In the genomic region with DNA sequence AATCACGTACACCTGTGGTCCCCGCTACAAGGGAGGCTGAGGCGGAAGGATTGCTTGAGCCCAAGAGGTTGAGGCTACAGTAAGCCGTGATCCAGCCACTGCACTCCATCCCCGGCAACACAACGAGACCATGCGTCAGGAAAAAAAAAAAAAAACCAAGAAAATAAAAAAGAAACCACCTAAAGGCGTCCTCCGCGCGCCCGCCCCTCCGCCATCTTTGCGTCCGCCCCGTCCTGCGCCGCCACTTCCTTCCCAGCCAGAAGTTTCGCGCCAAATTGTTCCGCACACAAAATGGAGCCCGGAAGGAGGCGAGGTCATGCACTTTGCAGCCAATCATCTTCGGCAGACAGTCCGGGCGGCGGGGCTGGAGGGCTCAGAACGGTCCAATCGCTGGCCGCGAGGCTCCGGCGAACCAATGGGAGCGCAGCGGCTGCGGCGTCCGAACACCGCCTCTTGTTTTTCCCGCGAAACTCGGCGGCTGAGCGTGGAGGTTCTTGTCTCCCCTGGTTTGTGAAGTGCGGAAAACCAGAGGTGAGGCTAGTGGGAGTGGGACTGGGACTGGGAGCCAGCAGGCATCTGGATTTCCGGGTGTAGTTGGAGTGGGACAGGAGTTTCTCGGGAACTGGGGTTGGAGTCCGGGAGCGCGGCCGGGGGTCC, we compare ENCODE assay signal across 8 cellular contexts. TPM values are rescaled to one million over a fixed set of nuclear protein-coding genes. Genes with fewer than 3 reads are reported as not detected.
A peak's percentile ranks its signal among the peaks of the same experiment; 100 is the strongest.
DNase-seq lines count a peak whose midpoint lies in the region; ATAC-seq and TF ChIP-seq lines count a peak whose summit lies in the region.

A gene (plus strand): TSS at position 463 of the 657 bp plus-strand sequence. CDS start 299 bp downstream, outside the sequence.

- H3K36me3 ChIP-seq in adrenal gland (replicated peaks in 1 of 2) (no peaks in the 10 kb centered on the region), heart right ventricle (peaks cover 0 to 33% (median 6%) of the 10 kb centered on the region in 9 donors), upper lobe of right lung (peaks cover 4% of the 10 kb centered on the region)

- DNase-seq in NCI-H1436 treated with DMSO at 0.1 percent for 48 hours (lab: John Stamatoyannopoulos, UW) (peak; percentile 84), T-helper 1 cell (peak; percentile 93 to 98 (median 96)), adrenal gland (peak; percentile 96 to 99 (median 98)), heart right ventricle (peak; percentile 96 to 98), posterior cingulate gyrus (peak; percentile 92 to 99 (median 96)), upper lobe of right lung (peak; percentile 98)

- peak within 1 kb of the TSS in 2 of 5 donors; percentile 21 to 49 for H3K27ac ChIP-seq in adrenal gland
- peak within 1 kb of the TSS in 9 of 10 donors; percentile 46 to 88 (median 71) for H3K27ac ChIP-seq in heart right ventricle
- peak within 1 kb of the TSS; percentile 77 for H3K27ac ChIP-seq in upper lobe of right lung

- ATAC-seq in HG02798 (IDR thresholded peaks at IDR 0.05; ENCODE audit: poor library complexity, unreplicated experiment) = peak; percentile 97
- peak; percentile 98 to 99 (median 99) for ATAC-seq in heart right ventricle
- ATAC-seq in upper lobe of right lung = peak; percentile 99

- H3K4me1 ChIP-seq in adrenal gland (replicated peaks in 1 of 2) = peaks cover 6 to 18% of the 10 kb centered on the region in 2 donors
- H3K4me1 ChIP-seq in heart right ventricle = peaks cover 0 to 40% (median 11%) of the 10 kb centered on the region in 9 donors
- H3K4me1 ChIP-seq in upper lobe of right lung = peaks cover 12% of the 10 kb centered on the region

- H3K4me3 ChIP-seq in GM12875 (ENCODE audit: low read depth, low read length) (peak within 1 kb of the TSS; percentile 98), adrenal gland (peak within 1 kb of the TSS in 3 of 4 donors; percentile 40 to 68 (median 42)), heart right ventricle (peak within 1 kb of the TSS; percentile 70 to 94 (median 80)), upper lobe of right lung (peak within 1 kb of the TSS; percentile 97)

- intact Hi-C loops in adrenal gland (cut with DNase I) (no loop called here), heart right ventricle (cut with DNase I) (loop anchor here in 1 of 10 donors (10.0 kb wide), 1 partner anchor 45 kb away; no protein-coding TSS in a partner anchor), posterior cingulate gyrus (cut with DNase I) (no loop called here), upper lobe of right lung (cut with DNase I) (no loop called here)

- TF ChIP-seq POLR2A in adrenal gland (IDR thresholded peaks at IDR 0.05) = no peak

- H3K27me3 ChIP-seq in adrenal gland (no peaks in the 10 kb centered on the region), heart right ventricle (no peaks in the 10 kb centered on the region), upper lobe of right lung (no peaks in the 10 kb centered on the region)

- WGBS in adrenal gland, 4 donors = 2 to 3% (median 2%) methylated on average over 38 to 51 of the region's 51 CpGs
- WGBS in heart right ventricle, 2 donors = 3% methylated on average over 51 of the region's 51 CpGs

- H3K9me3 ChIP-seq in adrenal gland (replicated peaks in 1 of 3) (no peaks in the 10 kb centered on the region), heart right ventricle (no peaks in the 10 kb centered on the region), upper lobe of right lung (no peaks in the 10 kb centered on the region)

- TF ChIP-seq CTCF in GM12875 (IDR thresholded peaks at IDR 0.05; ENCODE audit: borderline replicate concordance, insufficient read depth, low read depth, low read length) (no peak), adrenal gland (IDR thresholded peaks at IDR 0.05) (no peak), heart right ventricle (IDR thresholded peaks at IDR 0.05) (peak in 1 of 9 donors; percentile 5), upper lobe of right lung (IDR thresholded peaks at IDR 0.05) (no peak)

RNA-seq across cellular contexts. Expression of the gene that starts here (rescaled TPM):
- total RNA-seq in adrenal gland (10 to 100 TPM in 7 of 8 donors, 1 to 10 TPM in 1; 9.0 to 20.1 (median 16.4) TPM), heart right ventricle (10 to 100 TPM in 7 of 10 donors, 1 to 10 TPM in 3; 7.0 to 21.4 (median 11.2) TPM), upper lobe of right lung (22.1 TPM)
- polyA plus RNA-seq in adrenal gland (1 to 10 TPM; 3.9 to 9.6 (median 7.0) TPM), heart right ventricle (10 to 100 TPM in 1 of 2 donors, 1 to 10 TPM in 1; 5.7 to 15.1 TPM)

Comparison
In these comparisons a context has a peak if more than half of its experiments do, and no peak if none do; other contexts are left out.
1. H3K4me3 ChIP-seq: peak in every context shown above with its lines; median percentile 98 in GM12875; 97 in upper lobe of right lung; 80 in heart right ventricle; 42 in adrenal gland.